8 cellular contexts compared by ENCODE assay signal in genomic region chr10:52883996-52884871, GRCh38.
DNase-seq lines count a peak whose midpoint lies in the region; ATAC-seq and TF ChIP-seq lines count a peak whose summit lies in the region.

No MANE protein-coding gene starts in this region.

- peak; percentile 77 for TF ChIP-seq CTCF in BE2C (IDR thresholded peaks at IDR 0.05; ENCODE audit: low read depth, low read length)
- peak; percentile 78 for TF ChIP-seq CTCF in left ventricle myocardium inferior (IDR thresholded peaks at IDR 0.05; ENCODE audit: borderline replicate concordance)
- TF ChIP-seq CTCF in retinal pigment epithelial cell (conservative IDR thresholded peaks at IDR 0.05; ENCODE audit: low read depth, low read length), result peak; percentile 81

- intact Hi-C loops in left ventricle myocardium inferior (cut with micrococcal nuclease), result no loop called here

- H3K9me3 Mint-ChIP-seq in activated CD8-positive, alpha-beta T cell treated with anti-CD3 and anti-CD28 coated beads, Interleukin-2, amount 10 ng/mL, durations not matched to agents 7 days and 5 days (ENCODE audit: insufficient read depth), result no peaks in the 10 kb centered on the region
- peaks cover 0 to 33% (median 2%) of the 10 kb centered on the region in 6 donors for H3K9me3 Mint-ChIP-seq in immature natural killer cell

- no peak overlapping the region for H3K4me3 Mint-ChIP-seq in activated CD8-positive, alpha-beta T cell treated with anti-CD3 and anti-CD28 coated beads, Interleukin-2, amount 10 ng/mL, durations not matched to agents 7 days and 5 days
- H3K4me3 Mint-ChIP-seq in immature natural killer cell, result no peak overlapping the region

- H3K4me1 ChIP-seq in BE2C (no peaks in the 10 kb centered on the region), left ventricle myocardium inferior (peaks cover 16% of the 10 kb centered on the region)

- no peak overlapping the region for H3K27ac Mint-ChIP-seq in activated CD8-positive, alpha-beta T cell treated with anti-CD3 and anti-CD28 coated beads, Interleukin-2, amount 10 ng/mL, durations not matched to agents 7 days and 5 days
- H3K27ac Mint-ChIP-seq in immature natural killer cell, result no peak overlapping the region

- CTCF ChIA-PET in activated CD8-positive, alpha-beta T cell treated with anti-CD3 and anti-CD28 coated beads, Interleukin-2, amount 10 ng/mL, durations not matched to agents 7 days and 5 days (lab: Charles Lee), result no interaction called here

- no peaks in the 10 kb centered on the region for H3K4me1 Mint-ChIP-seq in activated CD8-positive, alpha-beta T cell treated with anti-CD3 and anti-CD28 coated beads, Interleukin-2, amount 10 ng/mL, durations not matched to agents 7 days and 5 days (ENCODE audit: low read depth)
- H3K4me1 Mint-ChIP-seq in immature natural killer cell, result no peaks in the 10 kb centered on the region

- H3K36me3 ChIP-seq in BE2C (no peaks in the 10 kb centered on the region), left ventricle myocardium inferior (no peaks in the 10 kb centered on the region)

- H3K27me3 Mint-ChIP-seq in activated CD8-positive, alpha-beta T cell treated with anti-CD3 and anti-CD28 coated beads, Interleukin-2, amount 10 ng/mL, durations not matched to agents 7 days and 5 days (ENCODE audit: low read depth), result no peaks in the 10 kb centered on the region
- H3K27me3 Mint-ChIP-seq in immature natural killer cell (ENCODE audit: low read depth in 3 of 3), result peaks cover 0 to 3% (median 0%) of the 10 kb centered on the region in 3 donors

- ATAC-seq in GM18505 (IDR thresholded peaks at IDR 0.05; ENCODE audit: unreplicated experiment) (peak; percentile 99), HG02763 (IDR thresholded peaks at IDR 0.05; ENCODE audit: unreplicated experiment) (peak; percentile 94)
- peak; percentile 42 for ATAC-seq in activated CD8-positive, alpha-beta T cell treated with anti-CD3 and anti-CD28 coated beads, Interleukin-2, amount 10 ng/mL, durations not matched to agents 7 days and 5 days

- H3K36me3 Mint-ChIP-seq in activated CD8-positive, alpha-beta T cell treated with anti-CD3 and anti-CD28 coated beads, Interleukin-2, amount 10 ng/mL, durations not matched to agents 7 days and 5 days (ENCODE audit: low read depth), result no peaks in the 10 kb centered on the region
- no peaks in the 10 kb centered on the region for H3K36me3 Mint-ChIP-seq in immature natural killer cell

- H3K27ac ChIP-seq in left ventricle myocardium inferior (replicated peaks), result no peak overlapping the region

- H3K4me3 ChIP-seq in BE2C (ENCODE audit: low read depth, low read length) (no peak overlapping the region), left ventricle myocardium inferior (no peak overlapping the region), retinal pigment epithelial cell (ENCODE audit: low read length) (no peak overlapping the region)

- POLR2A ChIA-PET in activated CD8-positive, alpha-beta T cell treated with anti-CD3 and anti-CD28 coated beads, Interleukin-2, amount 10 ng/mL, durations not matched to agents 7 days and 5 days (lab: Charles Lee), result no interaction called here

- TF ChIP-seq POLR2A in GM18505 (IDR thresholded peaks at IDR 0.05; ENCODE audit: borderline replicate concordance, extremely low read depth, insufficient read depth, insufficient read length), result no peak

- DNase-seq in BE2C, result peak; percentile 28
- peak; percentile 37 for DNase-seq in MV-4-11 (lab: John Stamatoyannopoulos, UW)
- peak; percentile 23 for DNase-seq in activated CD8-positive, alpha-beta T cell treated with anti-CD3 and anti-CD28 coated beads, Interleukin-2, amount 10 ng/mL, durations not matched to agents 7 days and 5 days
- DNase-seq in left ventricle myocardium inferior, result no peak
- DNase-seq in retinal pigment epithelial cell (ENCODE audit: low read depth), result peak; percentile 25
- DNase-seq in immature natural killer cell, result no peak

- H3K27me3 ChIP-seq in BE2C (no peaks in the 10 kb centered on the region), left ventricle myocardium inferior (ENCODE audit: low read depth) (no peaks in the 10 kb centered on the region)

- H3K9me3 ChIP-seq in BE2C (no peaks in the 10 kb centered on the region), left ventricle myocardium inferior (replicated peaks) (no peaks in the 10 kb centered on the region)

Comparison
In these comparisons a context has a peak if more than half of its experiments do, and no peak if none do; other contexts are left out.
1. DNase-seq: peak in BE2C (single experiment), MV-4-11 (single experiment), activated CD8-positive, alpha-beta T cell treated with anti-CD3 and anti-CD28 coated beads, Interleukin-2, amount 10 ng/mL, durations not matched to agents 7 days and 5 days (single experiment) and retinal pigment epithelial cell (single experiment); none in left ventricle myocardium inferior (single experiment) and immature natural killer cell (0 of 3).
2. ATAC-seq: peak in every context shown above with its lines; median percentile 99 in GM18505; 94 in HG02763; 42 in activated CD8-positive, alpha-beta T cell treated with anti-CD3 and anti-CD28 coated beads, Interleukin-2, amount 10 ng/mL, durations not matched to agents 7 days and 5 days.
3. Peak in every context shown above with its lines, with median percentiles within 50 percentile points of each other: CTCF ChIP-seq.